ENCODE assay signal across 14 cellular contexts in the genomic region with DNA sequence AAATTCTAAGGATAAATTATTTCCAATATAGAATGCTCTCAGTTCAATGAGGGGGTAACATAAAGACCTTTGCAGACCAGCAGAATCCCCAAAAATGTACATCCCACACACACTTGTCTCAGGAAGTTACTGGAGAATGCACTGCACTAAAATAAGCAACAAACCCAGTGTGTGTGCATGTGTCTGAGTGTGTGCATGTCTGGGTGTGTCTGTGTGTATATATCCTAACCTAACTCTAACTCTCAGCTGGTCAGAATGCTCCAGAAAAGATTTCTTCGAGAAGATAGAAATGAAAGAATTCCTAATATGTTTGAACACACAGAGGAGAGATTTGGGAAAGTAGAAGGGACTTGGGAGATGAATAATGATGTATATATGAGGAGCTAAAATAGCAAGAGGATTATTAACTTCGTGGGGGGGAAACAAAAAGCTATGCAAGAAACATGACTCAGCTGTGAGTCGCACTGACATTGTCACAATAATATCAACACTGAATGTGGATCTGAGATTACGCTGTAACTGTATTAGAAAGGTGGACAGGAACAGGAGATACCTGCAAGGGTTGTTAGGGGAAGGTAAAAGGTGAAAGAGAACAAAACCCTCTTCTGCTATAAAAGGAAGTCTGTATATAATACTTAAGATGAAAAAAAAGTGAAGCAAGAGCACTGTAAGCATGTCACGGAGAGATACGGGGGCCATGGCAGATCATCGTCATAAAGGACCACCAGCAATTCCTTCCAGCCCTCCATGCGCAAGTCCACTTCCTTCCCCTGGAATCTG. TPM values are rescaled to one million over a fixed set of nuclear protein-coding genes. Genes with fewer than 3 reads are reported as not detected.
A peak's percentile ranks its signal among the peaks of the same experiment; 100 is the strongest.
DNase-seq lines count a peak whose midpoint lies in the region; ATAC-seq and TF ChIP-seq lines count a peak whose summit lies in the region.
"Had no signal": no experiment of that assay in that cellular context is flagged by ENCODE, and none has a peak within 500 bp of the region (broad histone marks: within the 10 kb centered on the region; RNA-seq: fewer than 3 reads in every experiment).

No MANE protein-coding gene starts in this region.

- H3K79me2 ChIP-seq in fibroblast of lung (ENCODE audit: control insufficient read depth, insufficient read depth, low read length) = no peaks in the 10 kb centered on the region
- H3K79me2 ChIP-seq in mesendoderm (ENCODE audit: control insufficient read depth, insufficient read depth, low read length) = peaks cover 24% of the 10 kb centered on the region

- H2BK15ac ChIP-seq in mesendoderm (replicated peaks; ENCODE audit: low read depth) = no peak overlapping the region

- no peak overlapping the region for H3K4ac ChIP-seq in mesendoderm (ENCODE audit: low read depth, low read length)

- no peak overlapping the region for H2BK5ac ChIP-seq in mesendoderm (ENCODE audit: low read length)

- peaks cover 5% of the 10 kb centered on the region for H3K4me1 Mint-ChIP-seq in progenitor cell of endocrine pancreas (ENCODE audit: low read depth)

- peak overlapping the region; percentile 14 for H3K27ac Mint-ChIP-seq in progenitor cell of endocrine pancreas

- peaks cover 9% of the 10 kb centered on the region for H3K79me1 ChIP-seq in mesendoderm (ENCODE audit: low read length)

- WGBS in mesendoderm (ENCODE audit: extremely low coverage, insufficient coverage, low lambda C conversion rate) = no CpG with 5 or more reads among the region's 8 CpGs

- no peak overlapping the region for H2AK5ac ChIP-seq in mesendoderm (ENCODE audit: low read length)

- H3K36me3 ChIP-seq in fibroblast of lung (ENCODE audit: control insufficient read depth, insufficient read depth, low read length) = no peaks in the 10 kb centered on the region
- H3K36me3 ChIP-seq in mesendoderm (ENCODE audit: control insufficient read depth, insufficient read depth, low read length) = no peaks in the 10 kb centered on the region
- H3K36me3 ChIP-seq: lower lobe of right lung had no signal

- no peak overlapping the region for H3K56ac ChIP-seq in mesendoderm (ENCODE audit: low read length)

- H3K9ac ChIP-seq in fibroblast of lung (ENCODE audit: insufficient read depth, low read length) (no peak overlapping the region), mesendoderm (ENCODE audit: low read length) (no peak overlapping the region)

- no peaks in the 10 kb centered on the region for H3K9me3 ChIP-seq in fibroblast of lung (ENCODE audit: control insufficient read depth, insufficient read depth, low read depth, low read length)
- H3K9me3 ChIP-seq: lower lobe of right lung had no signal

- peak; percentile 58; the same call in 2 of the 3 replicates for ATAC-seq in SK-N-SH treated with all-trans-retinoic acid at 6 μM for 48 hours
- no peak for ATAC-seq in HG03565 (IDR thresholded peaks at IDR 0.05; ENCODE audit: unreplicated experiment)

- H3K27me3 ChIP-seq in fibroblast of lung (ENCODE audit: control insufficient read depth, insufficient read depth, low read length) (no peaks in the 10 kb centered on the region), mesendoderm (ENCODE audit: insufficient read depth, low read length, poor library complexity) (no peaks in the 10 kb centered on the region)

- TF ChIP-seq CTCF in fibroblast of lung (conservative IDR thresholded peaks at IDR 0.05 in 1 of 2, IDR thresholded peaks at IDR 0.05 in 1 of 2; ENCODE audit: low read depth in 1 of 2, low read length in 2 of 2) (no peak), progenitor cell of endocrine pancreas (IDR thresholded peaks at IDR 0.05; ENCODE audit: unreplicated experiment) (no peak)

- H2BK120ac ChIP-seq in mesendoderm (ENCODE audit: low read depth, low read length) = no peak overlapping the region

- no peak overlapping the region for H4K5ac ChIP-seq in mesendoderm (ENCODE audit: low read length)

- no peaks in the 10 kb centered on the region for H3K36me3 Mint-ChIP-seq in progenitor cell of endocrine pancreas (ENCODE audit: insufficient read depth)

- H3K27me3 Mint-ChIP-seq in progenitor cell of endocrine pancreas = peaks cover 3% of the 10 kb centered on the region

- H3K27ac ChIP-seq in fibroblast of lung (ENCODE audit: insufficient read depth, low read length) (peak overlapping the region; percentile 18), mesendoderm (ENCODE audit: low read depth, low read length) (no peak overlapping the region)
- H3K27ac ChIP-seq: lower lobe of right lung had no signal

- no peak overlapping the region for H3K23ac ChIP-seq in mesendoderm (ENCODE audit: low read length)

- H3K4me3 Mint-ChIP-seq in progenitor cell of endocrine pancreas (ENCODE audit: low read depth) = no peak overlapping the region

- no peak overlapping the region for H4K8ac ChIP-seq in mesendoderm (ENCODE audit: low read depth, low read length)

- DNase-seq in HCEC 1CT (peak; percentile 93), fibroblast of lung (ENCODE audit: low read depth in 2 of 2) (peak; percentile 42 to 72), progenitor cell of endocrine pancreas (ENCODE audit: low spot score, unreplicated experiment) (no peak), cerebellar cortex (ENCODE audit: low spot score) (no peak), NCI-H128 (lab: John Stamatoyannopoulos, UW; ENCODE audit: unreplicated experiment) (no peak), mesendoderm (no peak)
- DNase-seq: activated naive CD4-positive, alpha-beta T cell; KBM-7; lower lobe of right lung; NCI-H146; SHP77 treated with DMSO at 0.1 percent for 48 hours; small intestine had no signal

- no peak overlapping the region for H2AFZ ChIP-seq in fibroblast of lung (ENCODE audit: low read length)

- no peaks in the 10 kb centered on the region for H4K20me1 ChIP-seq in fibroblast of lung (ENCODE audit: control insufficient read depth, extremely low read depth, insufficient read depth, low read length)

- H3K4me2 ChIP-seq in fibroblast of lung (ENCODE audit: extremely low read depth, insufficient read depth, low read length) (peak overlapping the region; percentile 68), mesendoderm (ENCODE audit: low read length) (no peak overlapping the region)

- H3K4me1 ChIP-seq in fibroblast of lung (ENCODE audit: control insufficient read depth, extremely low read depth, insufficient read depth, low read length) (peaks cover 10% of the 10 kb centered on the region), mesendoderm (ENCODE audit: control insufficient read depth, low read depth, low read length) (peaks cover 15% of the 10 kb centered on the region)

- H3K4me3 ChIP-seq in fibroblast of lung (replicated peaks in 1 of 4; ENCODE audit: control extremely low read depth in 1 of 4, insufficient read depth in 1 of 4, low read depth in 3 of 4, low read length in 4 of 4) (no peak overlapping the region), mesendoderm (ENCODE audit: low read length) (no peak overlapping the region)
- H3K4me3 ChIP-seq: lower lobe of right lung had no signal

- no peak overlapping the region for H3K18ac ChIP-seq in mesendoderm (ENCODE audit: low read length)

- H3K9me3 Mint-ChIP-seq in progenitor cell of endocrine pancreas (ENCODE audit: low read depth) = peaks cover 7% of the 10 kb centered on the region

TF ChIP-seq in SK-N-SH treated with all-trans-retinoic acid at 6 μM for 48 hours, 23 proteins besides CTCF, POLR2A, EP300 and RAD21:
- TF ChIP-seq, protein P1, sequence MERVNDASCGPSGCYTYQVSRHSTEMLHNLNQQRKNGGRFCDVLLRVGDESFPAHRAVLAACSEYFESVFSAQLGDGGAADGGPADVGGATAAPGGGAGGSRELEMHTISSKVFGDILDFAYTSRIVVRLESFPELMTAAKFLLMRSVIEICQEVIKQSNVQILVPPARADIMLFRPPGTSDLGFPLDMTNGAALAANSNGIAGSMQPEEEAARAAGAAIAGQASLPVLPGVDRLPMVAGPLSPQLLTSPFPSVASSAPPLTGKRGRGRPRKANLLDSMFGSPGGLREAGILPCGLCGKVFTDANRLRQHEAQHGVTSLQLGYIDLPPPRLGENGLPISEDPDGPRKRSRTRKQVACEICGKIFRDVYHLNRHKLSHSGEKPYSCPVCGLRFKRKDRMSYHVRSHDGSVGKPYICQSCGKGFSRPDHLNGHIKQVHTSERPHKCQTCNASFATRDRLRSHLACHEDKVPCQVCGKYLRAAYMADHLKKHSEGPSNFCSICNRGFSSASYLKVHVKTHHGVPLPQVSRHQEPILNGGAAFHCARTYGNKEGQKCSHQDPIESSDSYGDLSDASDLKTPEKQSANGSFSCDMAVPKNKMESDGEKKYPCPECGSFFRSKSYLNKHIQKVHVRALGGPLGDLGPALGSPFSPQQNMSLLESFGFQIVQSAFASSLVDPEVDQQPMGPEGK (CRISPR knock-in tag; IDR thresholded peaks at IDR 0.05; ENCODE audit: borderline replicate concordance) = no peak
- TF ChIP-seq ISL1 (CRISPR knock-in tag; IDR thresholded peaks at IDR 0.05) = no peak
- TF ChIP-seq, protein P2, sequence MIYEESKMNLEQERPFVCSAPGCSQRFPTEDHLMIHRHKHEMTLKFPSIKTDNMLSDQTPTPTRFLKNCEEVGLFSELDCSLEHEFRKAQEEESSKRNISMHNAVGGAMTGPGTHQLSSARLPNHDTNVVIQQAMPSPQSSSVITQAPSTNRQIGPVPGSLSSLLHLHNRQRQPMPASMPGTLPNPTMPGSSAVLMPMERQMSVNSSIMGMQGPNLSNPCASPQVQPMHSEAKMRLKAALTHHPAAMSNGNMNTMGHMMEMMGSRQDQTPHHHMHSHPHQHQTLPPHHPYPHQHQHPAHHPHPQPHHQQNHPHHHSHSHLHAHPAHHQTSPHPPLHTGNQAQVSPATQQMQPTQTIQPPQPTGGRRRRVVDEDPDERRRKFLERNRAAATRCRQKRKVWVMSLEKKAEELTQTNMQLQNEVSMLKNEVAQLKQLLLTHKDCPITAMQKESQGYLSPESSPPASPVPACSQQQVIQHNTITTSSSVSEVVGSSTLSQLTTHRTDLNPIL (CRISPR knock-in tag; IDR thresholded peaks at IDR 0.05; ENCODE audit: low read depth) = no peak
- TF ChIP-seq RARB (CRISPR knock-in tag; IDR thresholded peaks at IDR 0.05) = no peak
- no peak for TF ChIP-seq ZNF70 (CRISPR knock-in tag; IDR thresholded peaks at IDR 0.05)

RNA-seq across cellular contexts. Expression of a gene that starts 11.1 kb away (rescaled TPM):
- 24.8 and 60.6 TPM in 2 replicates for total RNA-seq in fibroblast of lung
- polyA plus RNA-seq in fibroblast of lung = 20.0 and 44.1 TPM in 2 replicates
- 13.7 and 32.9 TPM in 2 replicates for polyA plus RNA-seq in fibroblast of lung (2012)
- polyA minus RNA-seq in fibroblast of lung (ENCODE audit: low replicate concordance) = 3.8 and 6.3 TPM in 2 replicates
- total RNA-seq in progenitor cell of endocrine pancreas = 0.55 and 0.69 TPM in 2 replicates
- polyA plus RNA-seq in mesendoderm (2013, experiment 1 of 2) = 7.5 TPM
- polyA plus RNA-seq in mesendoderm (2013, experiment 2 of 2) = 7.4 TPM

Comparison
In these comparisons a context has a peak if more than half of its experiments do, and no peak if none do; other contexts are left out.
1. DNase-seq: peak in HCEC 1CT (single experiment) and fibroblast of lung (2 of 2); none in progenitor cell of endocrine pancreas (single experiment), cerebellar cortex (single experiment), NCI-H128 (single experiment) and mesendoderm (single experiment).
2. RNA of a gene that starts 11.1 kb away (total RNA-seq): 24.8 to 60.6 TPM in fibroblast of lung; 0.55 to 0.69 TPM in progenitor cell of endocrine pancreas; every median in the first group is over 10 times any median in the second.